Comparison of ENCODE assay signal across 11 cellular contexts in the genomic region with DNA sequence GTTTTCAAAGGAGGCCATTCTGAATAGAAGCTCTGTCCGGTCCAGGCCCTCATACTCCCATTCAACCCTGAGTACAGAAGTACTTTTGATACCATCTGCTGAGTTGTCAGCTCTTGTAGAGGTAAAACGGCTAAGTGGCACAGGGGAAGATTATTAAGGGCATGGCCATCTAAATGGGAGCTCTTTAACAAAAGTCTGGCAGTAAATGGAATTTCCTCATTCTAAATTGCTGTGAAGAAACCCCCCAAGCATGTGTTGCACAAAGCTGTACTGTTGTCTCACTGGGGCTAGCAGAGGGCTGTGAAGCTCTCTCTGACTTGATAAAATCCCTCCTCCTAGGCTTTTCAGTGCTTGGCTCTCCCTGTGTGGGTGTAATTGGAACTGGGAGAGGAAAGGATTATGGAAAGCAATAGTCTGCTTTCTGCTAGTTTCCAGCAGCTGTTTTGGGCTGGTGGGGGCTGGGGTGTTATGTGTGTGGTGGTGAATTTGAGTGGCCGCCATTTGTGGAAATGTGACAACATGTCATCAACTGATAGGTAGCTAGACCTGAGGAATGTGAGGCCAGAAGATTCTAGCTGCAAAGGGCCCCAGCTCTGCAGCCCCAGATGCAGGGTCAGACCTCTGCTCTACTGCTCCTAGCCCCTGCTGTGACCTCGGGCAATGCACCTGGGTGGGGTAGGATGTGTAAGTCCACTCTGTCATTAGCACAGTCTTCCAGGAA.
DNase-seq lines count a peak whose midpoint lies in the region; ATAC-seq and TF ChIP-seq lines count a peak whose summit lies in the region.
"Had no signal": no experiment of that assay in that cellular context is flagged by ENCODE, and none has a peak within 500 bp of the region (broad histone marks: within the 10 kb centered on the region; RNA-seq: fewer than 3 reads in every experiment).

No MANE protein-coding gene starts in this region.

- H3K4me3 Mint-ChIP-seq in Calu3 (ENCODE audit: low read depth, unreplicated experiment), result peak overlapping the region; percentile 17
- H3K4me3 Mint-ChIP-seq: activated CD4-positive, alpha-beta T cell treated with anti-CD3 and anti-CD28 coated beads, Interleukin-2, amount 10 ng/mL, durations not matched to agents 24 days and 14 days had no signal

- H3K4me1 Mint-ChIP-seq in Calu3 (ENCODE audit: low read depth, unreplicated experiment), result peaks cover 75% of the 10 kb centered on the region

- no peaks in the 10 kb centered on the region for H3K27me3 Mint-ChIP-seq in Calu3 (ENCODE audit: unreplicated experiment)
- H3K27me3 Mint-ChIP-seq: activated CD4-positive, alpha-beta T cell treated with anti-CD3 and anti-CD28 coated beads, Interleukin-2, amount 10 ng/mL, durations not matched to agents 24 days and 14 days had no signal

- DNase-seq in Calu3, result no peak
- DNase-seq in left cardiac atrium, result no peak
- peak; percentile 91 for DNase-seq in pons (ENCODE audit: low spot score)
- DNase-seq: activated CD4-positive, alpha-beta T cell treated with anti-CD3 and anti-CD28 coated beads, Interleukin-2, amount 10 ng/mL, durations not matched to agents 24 days and 14 days; MV-4-11; occipital lobe had no signal

- CTCF ChIA-PET in Calu3 (lab: Charles Lee), result interaction anchor here (1.0 to 2.9 kb wide), 3 partner anchors 9 to 69 kb away, joined by 3 to 6 read pairs (median 4); no protein-coding TSS in a partner anchor

- H3K36me3 Mint-ChIP-seq in Calu3 (ENCODE audit: insufficient read depth, unreplicated experiment), result peaks cover 19% of the 10 kb centered on the region

- ATAC-seq in SK-N-SH treated with all-trans-retinoic acid at 6 μM for 48 hours (peak; percentile 4; the same call in 1 of the 3 replicates), left cardiac atrium (peak; percentile 56 to 60), GM18909 (IDR thresholded peaks at IDR 0.05; ENCODE audit: poor library complexity, unreplicated experiment) (no peak), GM21619 (IDR thresholded peaks at IDR 0.05; ENCODE audit: unreplicated experiment) (no peak), HG03342 (IDR thresholded peaks at IDR 0.05; ENCODE audit: unreplicated experiment) (no peak), HG03039 (IDR thresholded peaks at IDR 0.05; ENCODE audit: unreplicated experiment) (no peak)

- intact Hi-C loops in Calu3 (cut with micrococcal nuclease; ENCODE audit: unreplicated experiment) (loop anchor here (2.0 kb wide), 1 partner anchor 26 kb away; no protein-coding TSS in a partner anchor), left cardiac atrium (cut with DNase I) (no loop called here)

- BruUV-seq in Calu3 (replicated peaks; lab: Mats Ljungman, UMichigan), result no TSS peak

- H3K27ac Mint-ChIP-seq in Calu3 (ENCODE audit: unreplicated experiment), result peak overlapping the region; percentile 87
- H3K27ac Mint-ChIP-seq: activated CD4-positive, alpha-beta T cell treated with anti-CD3 and anti-CD28 coated beads, Interleukin-2, amount 10 ng/mL, durations not matched to agents 24 days and 14 days had no signal

- TF ChIP-seq CTCF in Calu3 (IDR thresholded peaks at IDR 0.05; ENCODE audit: unreplicated experiment), result no peak

- H3K9me3 Mint-ChIP-seq in Calu3 (ENCODE audit: low read depth, unreplicated experiment), result no peaks in the 10 kb centered on the region
- H3K9me3 Mint-ChIP-seq: activated CD4-positive, alpha-beta T cell treated with anti-CD3 and anti-CD28 coated beads, Interleukin-2, amount 10 ng/mL, durations not matched to agents 24 days and 14 days had no signal

TF ChIP-seq in SK-N-SH treated with all-trans-retinoic acid at 6 μM for 48 hours, 23 proteins besides CTCF, POLR2A, EP300 and RAD21:
- TF ChIP-seq, protein P1, sequence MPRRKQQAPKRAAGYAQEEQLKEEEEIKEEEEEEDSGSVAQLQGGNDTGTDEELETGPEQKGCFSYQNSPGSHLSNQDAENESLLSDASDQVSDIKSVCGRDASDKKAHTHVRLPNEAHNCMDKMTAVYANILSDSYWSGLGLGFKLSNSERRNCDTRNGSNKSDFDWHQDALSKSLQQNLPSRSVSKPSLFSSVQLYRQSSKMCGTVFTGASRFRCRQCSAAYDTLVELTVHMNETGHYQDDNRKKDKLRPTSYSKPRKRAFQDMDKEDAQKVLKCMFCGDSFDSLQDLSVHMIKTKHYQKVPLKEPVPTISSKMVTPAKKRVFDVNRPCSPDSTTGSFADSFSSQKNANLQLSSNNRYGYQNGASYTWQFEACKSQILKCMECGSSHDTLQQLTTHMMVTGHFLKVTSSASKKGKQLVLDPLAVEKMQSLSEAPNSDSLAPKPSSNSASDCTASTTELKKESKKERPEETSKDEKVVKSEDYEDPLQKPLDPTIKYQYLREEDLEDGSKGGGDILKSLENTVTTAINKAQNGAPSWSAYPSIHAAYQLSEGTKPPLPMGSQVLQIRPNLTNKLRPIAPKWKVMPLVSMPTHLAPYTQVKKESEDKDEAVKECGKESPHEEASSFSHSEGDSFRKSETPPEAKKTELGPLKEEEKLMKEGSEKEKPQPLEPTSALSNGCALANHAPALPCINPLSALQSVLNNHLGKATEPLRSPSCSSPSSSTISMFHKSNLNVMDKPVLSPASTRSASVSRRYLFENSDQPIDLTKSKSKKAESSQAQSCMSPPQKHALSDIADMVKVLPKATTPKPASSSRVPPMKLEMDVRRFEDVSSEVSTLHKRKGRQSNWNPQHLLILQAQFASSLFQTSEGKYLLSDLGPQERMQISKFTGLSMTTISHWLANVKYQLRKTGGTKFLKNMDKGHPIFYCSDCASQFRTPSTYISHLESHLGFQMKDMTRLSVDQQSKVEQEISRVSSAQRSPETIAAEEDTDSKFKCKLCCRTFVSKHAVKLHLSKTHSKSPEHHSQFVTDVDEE (CRISPR knock-in tag; IDR thresholded peaks at IDR 0.05), result no peak
- TF ChIP-seq OSR1 (CRISPR knock-in tag; IDR thresholded peaks at IDR 0.05) (no peak), ZFP3 (CRISPR knock-in tag; IDR thresholded peaks at IDR 0.05) (no peak), PPARA (CRISPR knock-in tag; IDR thresholded peaks at IDR 0.05; ENCODE audit: borderline replicate concordance) (no peak), ZFP30 (CRISPR knock-in tag; IDR thresholded peaks at IDR 0.05) (no peak), BACH2 (CRISPR knock-in tag; IDR thresholded peaks at IDR 0.05; ENCODE audit: borderline replicate concordance) (no peak), RARB (CRISPR knock-in tag; IDR thresholded peaks at IDR 0.05) (no peak), SNAI2 (CRISPR knock-in tag; IDR thresholded peaks at IDR 0.05) (no peak), TCF4 (CRISPR knock-in tag; IDR thresholded peaks at IDR 0.05; ENCODE audit: borderline replicate concordance) (no peak), ZNF8 (CRISPR knock-in tag; IDR thresholded peaks at IDR 0.05) (no peak), ARNTL (CRISPR knock-in tag; IDR thresholded peaks at IDR 0.05; ENCODE audit: borderline replicate concordance, low read depth) (no peak), ZC3H10 (CRISPR knock-in tag; IDR thresholded peaks at IDR 0.05) (no peak)
- TF ChIP-seq, protein P2, sequence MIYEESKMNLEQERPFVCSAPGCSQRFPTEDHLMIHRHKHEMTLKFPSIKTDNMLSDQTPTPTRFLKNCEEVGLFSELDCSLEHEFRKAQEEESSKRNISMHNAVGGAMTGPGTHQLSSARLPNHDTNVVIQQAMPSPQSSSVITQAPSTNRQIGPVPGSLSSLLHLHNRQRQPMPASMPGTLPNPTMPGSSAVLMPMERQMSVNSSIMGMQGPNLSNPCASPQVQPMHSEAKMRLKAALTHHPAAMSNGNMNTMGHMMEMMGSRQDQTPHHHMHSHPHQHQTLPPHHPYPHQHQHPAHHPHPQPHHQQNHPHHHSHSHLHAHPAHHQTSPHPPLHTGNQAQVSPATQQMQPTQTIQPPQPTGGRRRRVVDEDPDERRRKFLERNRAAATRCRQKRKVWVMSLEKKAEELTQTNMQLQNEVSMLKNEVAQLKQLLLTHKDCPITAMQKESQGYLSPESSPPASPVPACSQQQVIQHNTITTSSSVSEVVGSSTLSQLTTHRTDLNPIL (CRISPR knock-in tag; IDR thresholded peaks at IDR 0.05; ENCODE audit: low read depth), result no peak

Comparison
In these comparisons a context has a peak if more than half of its experiments do, and no peak if none do; other contexts are left out.
1. ATAC-seq: peak in SK-N-SH treated with all-trans-retinoic acid at 6 μM for 48 hours (single experiment) and left cardiac atrium (2 of 2); none in GM18909 (single experiment), GM21619 (single experiment), HG03342 (single experiment) and HG03039 (single experiment).